21 cellular contexts compared by ENCODE assay signal in the genomic region with DNA sequence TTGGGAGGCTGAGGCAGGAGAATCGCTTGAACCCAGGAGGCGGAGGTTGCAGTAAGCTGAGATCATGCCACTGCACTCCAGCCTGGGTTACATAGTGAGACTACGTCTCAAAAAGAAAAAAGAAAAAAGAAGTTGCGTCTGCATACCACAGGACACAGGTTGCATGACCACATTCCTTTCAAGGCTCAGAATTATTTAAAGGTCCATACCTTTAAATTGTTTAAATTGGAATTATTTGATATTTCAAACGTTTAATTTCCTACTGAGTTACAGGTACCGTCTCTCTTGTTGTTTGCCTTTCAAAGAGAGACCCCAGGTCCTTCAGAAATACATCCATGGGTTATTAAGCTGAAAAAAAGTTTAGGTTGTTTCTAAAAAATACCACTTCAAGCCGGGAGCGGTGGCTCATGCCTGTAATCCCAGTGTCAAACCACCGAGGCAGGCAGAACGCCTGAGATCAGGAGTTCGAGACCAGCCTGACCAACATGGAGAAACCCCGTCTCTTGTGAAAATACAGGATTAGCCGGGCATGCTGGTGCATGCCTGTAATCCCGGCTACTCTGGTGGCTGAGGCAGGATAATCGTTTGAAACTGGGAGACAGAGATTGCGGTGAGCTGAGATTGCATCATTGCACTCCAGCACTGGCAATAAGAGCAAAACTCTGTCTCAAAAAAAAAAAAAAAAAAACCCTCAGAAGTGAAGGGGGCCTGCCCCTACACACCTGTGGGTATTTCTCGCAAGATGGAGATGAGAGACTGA. TPM values are rescaled to one million over a fixed set of nuclear protein-coding genes. Genes with fewer than 3 reads are reported as not detected.
DNase-seq lines count a peak whose midpoint lies in the region; TF ChIP-seq lines count a peak whose summit lies in the region.
"Had no signal": no experiment of that assay in that cellular context is flagged by ENCODE, and none has a peak within 500 bp of the region (broad histone marks: within the 10 kb centered on the region; RNA-seq: fewer than 3 reads in every experiment).

No MANE protein-coding gene starts in this region.

- peaks cover 26% of the 10 kb centered on the region for H3K4me1 Mint-ChIP-seq in endothelial cell (ENCODE audit: unreplicated experiment)
- H3K4me1 Mint-ChIP-seq in nephron = peaks cover 27% of the 10 kb centered on the region

- TF ChIP-seq RAD21 in Ishikawa (IDR thresholded peaks at IDR 0.05; ENCODE audit: low read depth) = no peak

- H4K20me1 ChIP-seq in BLaER1 = no peaks in the 10 kb centered on the region

- H3K9ac ChIP-seq in BLaER1 = no peak overlapping the region
- H3K9ac ChIP-seq: KMS-11 had no signal

- TF ChIP-seq CTCF in endothelial cell (IDR thresholded peaks at IDR 0.05; ENCODE audit: unreplicated experiment) (no peak), nephron (IDR thresholded peaks at IDR 0.05; ENCODE audit: unreplicated experiment in 3 of 3) (no peak)

- H3K27me3 Mint-ChIP-seq in endothelial cell (ENCODE audit: unreplicated experiment) (peaks cover 6% of the 10 kb centered on the region), nephron (ENCODE audit: low read depth) (no peaks in the 10 kb centered on the region)
- H3K27me3 Mint-ChIP-seq: activated CD8-positive, alpha-beta memory T cell treated with anti-CD3 and anti-CD28 coated beads, Interleukin-2, amount 10 ng/mL, durations not matched to agents 7 days and 5 days; CD4-positive, alpha-beta T cell had no signal

- H3K4me2 ChIP-seq in BLaER1 = peak overlapping the region; percentile 92; the same call in 1 of the 2 replicates
- H3K4me2 ChIP-seq: KMS-11 had no signal

- H3K36me3 ChIP-seq in BLaER1 = peaks cover 25% of the 10 kb centered on the region
- H3K36me3 ChIP-seq: neutrophil had no signal

- no peaks in the 10 kb centered on the region for H3K27me3 ChIP-seq in BLaER1
- H3K27me3 ChIP-seq: heart left ventricle had no signal

- TF ChIP-seq EP300 in Ishikawa (IDR thresholded peaks at IDR 0.05; ENCODE audit: borderline replicate concordance) = no peak

- H3K4me3 ChIP-seq in BLaER1 = no peak overlapping the region

- DNase-seq in endothelial cell (ENCODE audit: low spot score) (no peak), SHP77 (lab: John Stamatoyannopoulos, UW) (no peak), dermis blood vessel endothelial cell (no peak)
- DNase-seq in stimulated activated CD4-positive, alpha-beta T cell treated with anti-CD3 and anti-CD28 coated beads, Interleukin-2, amount 100 ng/mL, for 24 hours = no peak
- no peak for DNase-seq in stimulated activated CD8-positive, alpha-beta memory T cell treated with anti-CD3 and anti-CD28 coated beads, Interleukin-4, amount 100 ng/mL, for 48 hours
- DNase-seq: activated CD8-positive, alpha-beta memory T cell treated with anti-CD3 and anti-CD28 coated beads, Interleukin-2, amount 10 ng/mL, durations not matched to agents 7 days and 5 days; CD4-positive, alpha-beta T cell; central memory CD4-positive, alpha-beta T cell; DND-41; effector memory CD4-positive, alpha-beta T cell; H7; heart left ventricle; NCI-H1092 treated with DMSO at 0.1 percent for 48 hours; NCI-H2081 treated with DMSO at 0.1 percent for 48 hours; NCI-H524; stimulated activated naive CD8-positive, alpha-beta T cell treated with anti-CD3 and anti-CD28 coated beads, Interleukin-15, Interleukin-2, amounts not matched to agents 100 U/mL and 50 U/mL, for 24 hours had no signal

- H3K9me3 Mint-ChIP-seq in endothelial cell (ENCODE audit: unreplicated experiment) (peaks cover 4% of the 10 kb centered on the region), nephron (peaks cover 23% of the 10 kb centered on the region)
- H3K9me3 Mint-ChIP-seq: CD4-positive, alpha-beta T cell had no signal

- peak overlapping the region; percentile 89 for H3K27ac Mint-ChIP-seq in endothelial cell (ENCODE audit: unreplicated experiment)
- peak overlapping the region; percentile 90 to 95 (median 93) for H3K27ac Mint-ChIP-seq in nephron
- H3K27ac Mint-ChIP-seq: activated CD8-positive, alpha-beta memory T cell treated with anti-CD3 and anti-CD28 coated beads, Interleukin-2, amount 10 ng/mL, durations not matched to agents 7 days and 5 days; CD4-positive, alpha-beta T cell had no signal

- peaks cover 26% of the 10 kb centered on the region for H3K9me3 ChIP-seq in BLaER1

- no peak overlapping the region for H3K27ac ChIP-seq in BLaER1
- H3K27ac ChIP-seq: KMS-11, neutrophil had no signal

- H3K4me1 ChIP-seq in BLaER1 = peaks cover 25% of the 10 kb centered on the region

- H3K4me3 Mint-ChIP-seq in endothelial cell (ENCODE audit: unreplicated experiment) (no peak overlapping the region), nephron (peak overlapping the region in 1 of 3 experiments; percentile 11)

- H3K36me3 Mint-ChIP-seq in endothelial cell (ENCODE audit: low read depth, unreplicated experiment) (peaks cover 20% of the 10 kb centered on the region), nephron (ENCODE audit: low read depth) (peaks cover 26% of the 10 kb centered on the region)

TF ChIP-seq in Ishikawa, 13 proteins besides CTCF, POLR2A, EP300 and RAD21:
- TF ChIP-seq TEAD4 (IDR thresholded peaks at IDR 0.05) (peak; percentile 80), TAF1 (IDR thresholded peaks at IDR 0.05; ENCODE audit: low read depth) (no peak), NFIC (IDR thresholded peaks at IDR 0.05) (no peak)

RNA-seq across cellular contexts. Expression of a gene that starts 18.6 kb away (rescaled TPM):
- total RNA-seq in endothelial cell (ENCODE audit: unreplicated experiment) (16.5 TPM), dermis blood vessel endothelial cell (6.1 and 9.0 TPM in 2 replicates)

RNA-seq across cellular contexts. Expression of a gene that starts 20.8 kb away (rescaled TPM):
- 12.2 TPM for total RNA-seq in endothelial cell (ENCODE audit: unreplicated experiment)
- total RNA-seq in dermis blood vessel endothelial cell = 6.5 and 7.8 TPM in 2 replicates

RNA-seq across cellular contexts. Expression of a gene that starts 46.6 kb away (rescaled TPM):
- total RNA-seq in endothelial cell (ENCODE audit: unreplicated experiment) (34.7 TPM), dermis blood vessel endothelial cell (9.3 and 16.0 TPM in 2 replicates)
